ENCODE assay signal across 17 cellular contexts in genomic region chr9:131467214-131467935, GRCh38. TPM values are rescaled to one million over a fixed set of nuclear protein-coding genes. Genes with fewer than 3 reads are reported as not detected.
A peak's percentile ranks its signal among the peaks of the same experiment; 100 is the strongest.
DNase-seq lines count a peak whose midpoint lies in the region; ATAC-seq, FAIRE-seq and TF ChIP-seq lines count a peak whose summit lies in the region.
"Had no signal": no experiment of that assay in that cellular context is flagged by ENCODE, and none has a peak within 500 bp of the region (broad histone marks: within the 10 kb centered on the region; RNA-seq: fewer than 3 reads in every experiment).

No MANE protein-coding gene starts in this region.

- intact Hi-C loops in Right ventricle myocardium superior (cut with DNase I), result no loop called here
- intact Hi-C loops in left cardiac atrium (cut with DNase I), result no loop called here

- H3K36me3 Mint-ChIP-seq in stimulated activated naive B cell treated with anti-CD40 and anti-IgM and Interleukin-4, amounts not matched to agents 10 μg/mL and 1 μg/mL and 100 μg/mL, for 72 hours, result peaks cover 38 to 65% of the 10 kb centered on the region in 2 donors

- H3K9ac ChIP-seq in OCI-LY1 (ENCODE audit: low read length), result no peak overlapping the region
- H3K9ac ChIP-seq: parathyroid adenoma had no signal

- no peaks in the 10 kb centered on the region for H3K9me3 ChIP-seq in OCI-LY1 (ENCODE audit: low read length)
- H3K9me3 ChIP-seq: body of pancreas, HAP-1 had no signal

- H3K27ac Mint-ChIP-seq in stimulated activated naive B cell treated with anti-CD40 and anti-IgM and Interleukin-4, amounts not matched to agents 10 μg/mL and 1 μg/mL and 100 μg/mL, for 72 hours, result peak overlapping the region; percentile 51

- H3K4me3 ChIP-seq in OCI-LY1 (ENCODE audit: low read depth, low read length, poor library complexity, severe bottlenecking), result no peak overlapping the region
- H3K4me3 ChIP-seq: body of pancreas, HAP-1 had no signal

- peaks cover 3% of the 10 kb centered on the region; the same call in 1 of the 2 replicates for H3K79me2 ChIP-seq in OCI-LY1 (ENCODE audit: insufficient read depth, low read length)

- TF ChIP-seq POLR2A in GM12892 (IDR thresholded peaks at IDR 0.05; ENCODE audit: low read depth, low read length), result no peak

- no peaks in the 10 kb centered on the region for H4K20me1 ChIP-seq in OCI-LY1 (ENCODE audit: insufficient read depth, low read length)

- FAIRE-seq in GM12892 (lab: Jason Lieb, UNC), result no peak
- FAIRE-seq: small intestine had no signal

- ATAC-seq in Right ventricle myocardium superior (ENCODE audit: poor library complexity) (peak; percentile 23), left cardiac atrium (no peak), HG03039 (IDR thresholded peaks at IDR 0.05; ENCODE audit: unreplicated experiment) (no peak)
- no peak for ATAC-seq in stimulated activated naive B cell treated with anti-CD40 and anti-IgM and Interleukin-4, amounts not matched to agents 10 μg/mL and 1 μg/mL and 100 μg/mL, for 72 hours (replicated peaks)
- ATAC-seq: body of pancreas had no signal

- peaks cover 94% of the 10 kb centered on the region for H3K36me3 ChIP-seq in OCI-LY1 (ENCODE audit: insufficient read depth, low read length)

- H3K27me3 Mint-ChIP-seq in stimulated activated naive B cell treated with anti-CD40 and anti-IgM and Interleukin-4, amounts not matched to agents 10 μg/mL and 1 μg/mL and 100 μg/mL, for 72 hours, result no peaks in the 10 kb centered on the region
- H3K27me3 Mint-ChIP-seq: IgD-negative memory B cell had no signal

- H3K9me2 ChIP-seq in OCI-LY1 (ENCODE audit: low read depth, low read length), result no peaks in the 10 kb centered on the region

- DNase-seq in Right ventricle myocardium superior, result no peak
- DNase-seq in left cardiac atrium, result no peak
- peak; percentile 7 for DNase-seq in iris pigment epithelial cell (ENCODE audit: low read depth)
- DNase-seq in stimulated activated naive B cell treated with anti-CD40 and anti-IgM and Interleukin-4, amounts not matched to agents 10 μg/mL and 1 μg/mL and 100 μg/mL, for 72 hours, result no peak
- DNase-seq in GM12892 (ENCODE audit: insufficient read length), result no peak
- DNase-seq in occipital lobe (lab: John Stamatoyannopoulos, UW), result no peak
- DNase-seq: activated CD4-positive, CD25-positive, alpha-beta regulatory T cell; COR-L47; NCI-H69; small intestine; stimulated activated CD4-positive, alpha-beta T cell treated with anti-CD3 and anti-CD28 coated beads, Interleukin-4, amount 100 ng/mL, for 24 hours had no signal

- no peak for TF ChIP-seq CTCF in OCI-LY1 (IDR thresholded peaks at IDR 0.05; ENCODE audit: low read length)

- no peaks in the 10 kb centered on the region for H3K27me3 ChIP-seq in OCI-LY1 (ENCODE audit: insufficient read depth, low read length)
- H3K27me3 ChIP-seq: body of pancreas had no signal

- H3K4me3 Mint-ChIP-seq in stimulated activated naive B cell treated with anti-CD40 and anti-IgM and Interleukin-4, amounts not matched to agents 10 μg/mL and 1 μg/mL and 100 μg/mL, for 72 hours, result no peak overlapping the region
- H3K4me3 Mint-ChIP-seq: IgD-negative memory B cell had no signal

- no peaks in the 10 kb centered on the region for H3K9me3 Mint-ChIP-seq in stimulated activated naive B cell treated with anti-CD40 and anti-IgM and Interleukin-4, amounts not matched to agents 10 μg/mL and 1 μg/mL and 100 μg/mL, for 72 hours
- H3K9me3 Mint-ChIP-seq: IgD-negative memory B cell had no signal

- no peaks in the 10 kb centered on the region for H3F3A ChIP-seq in OCI-LY1 (ENCODE audit: insufficient read depth, low read length)

- H2AFZ ChIP-seq in OCI-LY1 (ENCODE audit: low read length), result no peak overlapping the region
- H2AFZ ChIP-seq: parathyroid adenoma had no signal

- peaks cover 0 to 8% of the 10 kb centered on the region in 2 donors for H3K4me1 Mint-ChIP-seq in stimulated activated naive B cell treated with anti-CD40 and anti-IgM and Interleukin-4, amounts not matched to agents 10 μg/mL and 1 μg/mL and 100 μg/mL, for 72 hours

- no peak overlapping the region for H3K4me2 ChIP-seq in OCI-LY1 (ENCODE audit: low read length)

- no peaks in the 10 kb centered on the region for H3K4me1 ChIP-seq in OCI-LY1 (ENCODE audit: insufficient read depth, low read length, severe bottlenecking)
- H3K4me1 ChIP-seq: body of pancreas, HAP-1, parathyroid adenoma had no signal

- H3K27ac ChIP-seq in OCI-LY1 (ENCODE audit: low read depth, low read length, poor library complexity, severe bottlenecking), result peak overlapping the region; percentile 23
- H3K27ac ChIP-seq: body of pancreas, parathyroid adenoma had no signal

RNA-seq across cellular contexts. Expression of gene POMT1, which starts 35.3 kb away (rescaled TPM):
- 21.8 TPM for total RNA-seq in Right ventricle myocardium superior
- 10 to 100 TPM; 19.1 to 20.7 TPM for total RNA-seq in left cardiac atrium
- 12.8 TPM for polyA plus RNA-seq in GM12892 (2012; ENCODE audit: missing spikeins)
- 34.5 TPM for total RNA-seq in occipital lobe
